In the genomic region with DNA sequence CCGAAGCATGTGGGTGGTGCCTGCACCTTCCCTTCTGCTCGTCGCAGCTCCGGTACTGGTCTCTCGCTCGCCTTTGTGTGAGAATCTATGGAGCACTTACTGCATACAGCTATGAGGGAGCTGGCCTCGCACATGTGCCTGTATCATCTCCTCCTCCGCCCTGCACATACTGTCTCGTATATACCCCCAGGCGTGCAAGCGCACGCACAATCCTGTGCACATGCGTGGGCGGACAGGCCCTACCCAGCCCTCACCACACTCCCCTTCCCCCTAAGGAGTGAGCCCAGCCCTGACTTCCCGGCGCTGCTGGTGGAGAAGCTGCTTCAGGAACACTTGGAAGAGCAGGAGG, we compare ENCODE assay signal across 9 cellular contexts. TPM values are rescaled to one million over a fixed set of nuclear protein-coding genes. Genes with fewer than 3 reads are reported as not detected.
A peak's percentile ranks its signal among the peaks of the same experiment; 100 is the strongest.
DNase-seq lines count a peak whose midpoint lies in the region; ATAC-seq, FAIRE-seq and TF ChIP-seq lines count a peak whose summit lies in the region.
"Had no signal": no experiment of that assay in that cellular context is flagged by ENCODE, and none has a peak within 500 bp of the region (broad histone marks: within the 10 kb centered on the region; RNA-seq: fewer than 3 reads in every experiment).

No MANE protein-coding gene starts in this region.

- dilution Hi-C loops in keratinocyte (cut with MboI; ENCODE audit: extremely low pct_ligation_motif_present, low sequenced_read_pairs) = no loop called here

- TF ChIP-seq CTCF in SK-N-SH (IDR thresholded peaks at IDR 0.05) (no peak), keratinocyte (optimal IDR thresholded peaks at IDR 0.05 in 1 of 3, IDR thresholded peaks at IDR 0.05 in 1 of 3, conservative IDR thresholded peaks at IDR 0.05 in 1 of 3; ENCODE audit: extremely low read depth in 1 of 3, insufficient read depth in 2 of 3, low read length in 3 of 3) (no peak)

- H3K9me1 ChIP-seq in keratinocyte (ENCODE audit: control insufficient read depth, extremely low read depth, insufficient read depth, low read length) = no peaks in the 10 kb centered on the region

- peak overlapping the region; percentile 5 for H3K4me3 Mint-ChIP-seq in activated T-helper 2 cell treated with anti-CD3 and anti-CD28 coated beads, Interferon-gamma antibody, Interleukin-2, Interleukin-4, amounts not matched to agents 10 μg/mL and 5 μg/mL and 100 μg/mL, durations not matched to agents 14 hours and 24 hours and 36 hours (ENCODE audit: low read depth)
- H3K4me3 Mint-ChIP-seq in activated naive CD4-positive, alpha-beta T cell treated with anti-CD3 and anti-CD28 coated beads, Interleukin-2, amount 10 ng/mL, durations not matched to agents 7 days and 5 days = no peak overlapping the region

- no peak for TF ChIP-seq EP300 in SK-N-SH (IDR thresholded peaks at IDR 0.05; ENCODE audit: borderline replicate concordance in 1 of 2, low read depth in 1 of 2, low read length in 1 of 2)

- intact Hi-C loops in activated T-helper 2 cell treated with anti-CD3 and anti-CD28 coated beads, Interferon-gamma antibody, Interleukin-2, Interleukin-4, amounts not matched to agents 10 μg/mL and 5 μg/mL and 100 μg/mL, durations not matched to agents 14 hours and 24 hours and 36 hours (cut with micrococcal nuclease) = loop anchor here (10.0 kb wide), 1 partner anchor 157 kb away; a partner anchor contains a TSS

- H3K27me3 Mint-ChIP-seq in activated T-helper 2 cell treated with anti-CD3 and anti-CD28 coated beads, Interferon-gamma antibody, Interleukin-2, Interleukin-4, amounts not matched to agents 10 μg/mL and 5 μg/mL and 100 μg/mL, durations not matched to agents 14 hours and 24 hours and 36 hours (ENCODE audit: low read depth) = no peaks in the 10 kb centered on the region
- H3K27me3 Mint-ChIP-seq in activated naive CD4-positive, alpha-beta T cell treated with anti-CD3 and anti-CD28 coated beads, Interleukin-2, amount 10 ng/mL, durations not matched to agents 7 days and 5 days = no peaks in the 10 kb centered on the region

- no peaks in the 10 kb centered on the region for H3K27me3 ChIP-seq in SK-N-SH (ENCODE audit: insufficient read depth)
- H3K27me3 ChIP-seq in keratinocyte (ENCODE audit: control insufficient read depth, extremely low read depth, insufficient read depth, low read length) = no peaks in the 10 kb centered on the region
- no peaks in the 10 kb centered on the region for H3K27me3 ChIP-seq in subcutaneous abdominal adipose tissue (ENCODE audit: control insufficient read depth in 5 of 5, insufficient read depth in 4 of 5, low read length in 5 of 5)
- H3K27me3 ChIP-seq: transverse colon had no signal

- peaks cover 23% of the 10 kb centered on the region for H3F3A ChIP-seq in SK-N-SH (replicated peaks; ENCODE audit: insufficient read depth)

- peaks cover 13% of the 10 kb centered on the region for H3K36me3 Mint-ChIP-seq in activated T-helper 2 cell treated with anti-CD3 and anti-CD28 coated beads, Interferon-gamma antibody, Interleukin-2, Interleukin-4, amounts not matched to agents 10 μg/mL and 5 μg/mL and 100 μg/mL, durations not matched to agents 14 hours and 24 hours and 36 hours (ENCODE audit: low read depth)
- H3K36me3 Mint-ChIP-seq in activated naive CD4-positive, alpha-beta T cell treated with anti-CD3 and anti-CD28 coated beads, Interleukin-2, amount 10 ng/mL, durations not matched to agents 7 days and 5 days = peaks cover 20% of the 10 kb centered on the region

- H3K9me2 ChIP-seq in SK-N-SH = no peaks in the 10 kb centered on the region

- CTCF ChIA-PET in SK-N-SH (lab: Yijun Ruan, JAX) = interaction anchor here (0.5 to 4.5 kb wide), 21 partner anchors 9 to 118 kb away, joined by 3 to 26 read pairs (median 6); a partner anchor contains a TSS
- CTCF ChIA-PET in activated naive CD4-positive, alpha-beta T cell treated with anti-CD3 and anti-CD28 coated beads, Interleukin-2, amount 10 ng/mL, durations not matched to agents 7 days and 5 days (lab: Charles Lee) = interaction anchor here (0.7 to 0.9 kb wide), 2 partner anchors 19 to 52 kb away, joined by 3 read pairs; no protein-coding TSS in a partner anchor

- no peak overlapping the region for H3K27ac Mint-ChIP-seq in activated T-helper 2 cell treated with anti-CD3 and anti-CD28 coated beads, Interferon-gamma antibody, Interleukin-2, Interleukin-4, amounts not matched to agents 10 μg/mL and 5 μg/mL and 100 μg/mL, durations not matched to agents 14 hours and 24 hours and 36 hours
- H3K27ac Mint-ChIP-seq in activated naive CD4-positive, alpha-beta T cell treated with anti-CD3 and anti-CD28 coated beads, Interleukin-2, amount 10 ng/mL, durations not matched to agents 7 days and 5 days = no peak overlapping the region

- TF ChIP-seq RAD21 in SK-N-SH (IDR thresholded peaks at IDR 0.05; ENCODE audit: low read length) = no peak

- H3K9me3 ChIP-seq in SK-N-SH = no peaks in the 10 kb centered on the region
- no peaks in the 10 kb centered on the region for H3K9me3 ChIP-seq in keratinocyte (ENCODE audit: control insufficient read depth, low read depth, low read length)
- H3K9me3 ChIP-seq in subcutaneous abdominal adipose tissue (ENCODE audit: control insufficient read depth in 5 of 5, low read length in 5 of 5) = no peaks in the 10 kb centered on the region
- H3K9me3 ChIP-seq: transverse colon had no signal

- H3K4me1 Mint-ChIP-seq in activated T-helper 2 cell treated with anti-CD3 and anti-CD28 coated beads, Interferon-gamma antibody, Interleukin-2, Interleukin-4, amounts not matched to agents 10 μg/mL and 5 μg/mL and 100 μg/mL, durations not matched to agents 14 hours and 24 hours and 36 hours (ENCODE audit: low read depth) = peaks cover 2% of the 10 kb centered on the region
- H3K4me1 Mint-ChIP-seq in activated naive CD4-positive, alpha-beta T cell treated with anti-CD3 and anti-CD28 coated beads, Interleukin-2, amount 10 ng/mL, durations not matched to agents 7 days and 5 days = peaks cover 9% of the 10 kb centered on the region

- H3K9ac ChIP-seq in SK-N-SH (no peak overlapping the region), keratinocyte (ENCODE audit: control insufficient read depth, extremely low read depth, insufficient read depth, low read length) (peak overlapping the region; percentile 60), subcutaneous abdominal adipose tissue (ENCODE audit: low read length in 5 of 5) (peak overlapping the region in 2 of 5 donors; percentile 26 to 62)

- H3K79me2 ChIP-seq in SK-N-SH (ENCODE audit: insufficient read depth) (peaks cover 9% of the 10 kb centered on the region; the same call in 1 of the 2 replicates), keratinocyte (ENCODE audit: control insufficient read depth, insufficient read depth, low read length) (no peaks in the 10 kb centered on the region)

- POLR2A ChIA-PET in SK-N-SH (lab: Yijun Ruan, JAX) = interaction anchor here (0.6 to 1.3 kb wide), 3 partner anchors 9 to 65 kb away, joined by 3 to 5 read pairs (median 3); no protein-coding TSS in a partner anchor

- H3K36me3 ChIP-seq in SK-N-SH (replicated peaks in 1 of 2; ENCODE audit: control insufficient read depth in 1 of 2, insufficient read depth in 2 of 2, low read length in 1 of 2) = peaks cover 29 to 39% of the 10 kb centered on the region in 2 experiments
- peaks cover 13 to 29% of the 10 kb centered on the region in 2 experiments for H3K36me3 ChIP-seq in keratinocyte (ENCODE audit: control insufficient read depth in 2 of 2, extremely low read depth in 1 of 2, insufficient read depth in 2 of 2, low read length in 2 of 2)
- H3K36me3 ChIP-seq in subcutaneous abdominal adipose tissue (ENCODE audit: control insufficient read depth in 5 of 5, insufficient read depth in 5 of 5, low read length in 5 of 5) = peaks cover 0 to 28% (median 23%) of the 10 kb centered on the region in 5 donors

- H3K9me3 Mint-ChIP-seq in activated T-helper 2 cell treated with anti-CD3 and anti-CD28 coated beads, Interferon-gamma antibody, Interleukin-2, Interleukin-4, amounts not matched to agents 10 μg/mL and 5 μg/mL and 100 μg/mL, durations not matched to agents 14 hours and 24 hours and 36 hours = no peaks in the 10 kb centered on the region
- H3K9me3 Mint-ChIP-seq in activated naive CD4-positive, alpha-beta T cell treated with anti-CD3 and anti-CD28 coated beads, Interleukin-2, amount 10 ng/mL, durations not matched to agents 7 days and 5 days = no peaks in the 10 kb centered on the region

- H3K4me2 ChIP-seq in SK-N-SH (0 out of 2 replicates have a peak overlapping the region, but pooled peaks have one; percentile 19), keratinocyte (ENCODE audit: control insufficient read depth, extremely low read depth, insufficient read depth, low read depth, low read length) (peak overlapping the region; percentile 84)

- H2AFZ ChIP-seq in SK-N-SH (ENCODE audit: low read depth) = no peak overlapping the region
- H2AFZ ChIP-seq in keratinocyte (ENCODE audit: control insufficient read depth, low read length) = peak overlapping the region; percentile 51

- FAIRE-seq in keratinocyte (lab: Jason Lieb, UNC) = no peak

- H4K20me1 ChIP-seq in SK-N-SH (ENCODE audit: insufficient read depth) (no peaks in the 10 kb centered on the region), keratinocyte (ENCODE audit: control insufficient read depth, extremely low read depth, insufficient read depth, low read length) (no peaks in the 10 kb centered on the region)

- 82% methylated on average over 15 of the region's 16 CpGs for WGBS in SK-N-SH (ENCODE audit: low lambda C conversion rate)

- ATAC-seq in SK-N-SH treated with all-trans-retinoic acid at 6 μM for 48 hours (no peak; the same call in 2 of the 3 replicates), HG03571 (IDR thresholded peaks at IDR 0.05; ENCODE audit: unreplicated experiment) (no peak)

- H3K4me1 ChIP-seq in SK-N-SH (ENCODE audit: control insufficient read depth in 1 of 2, insufficient read depth in 2 of 2, low read depth in 1 of 2, low read length in 1 of 2) (peaks cover 12 to 32% of the 10 kb centered on the region in 2 experiments; a peak in 2 of 4 replicates), keratinocyte (ENCODE audit: control insufficient read depth, extremely low read depth, insufficient read depth, low read length) (peaks cover 24% of the 10 kb centered on the region), subcutaneous abdominal adipose tissue (ENCODE audit: control insufficient read depth in 5 of 5, insufficient read depth in 5 of 5, low read length in 5 of 5) (peaks cover 6 to 25% (median 23%) of the 10 kb centered on the region in 5 donors)

- no peak overlapping the region for H3K4me3 ChIP-seq in SK-N-SH (ENCODE audit: low read depth in 2 of 2, low read length in 1 of 2)
- peak overlapping the region; percentile 20 to 59 (median 46) for H3K4me3 ChIP-seq in keratinocyte (ENCODE audit: control insufficient read depth in 2 of 3, extremely low read depth in 1 of 3, insufficient read depth in 2 of 3, low read depth in 1 of 3, low read length in 3 of 3)
- peak overlapping the region; percentile 45 to 81 (median 69) for H3K4me3 ChIP-seq in subcutaneous abdominal adipose tissue (ENCODE audit: low read depth in 1 of 5, low read length in 5 of 5)

- H3K27ac ChIP-seq in SK-N-SH (ENCODE audit: low read depth in 2 of 2, low read length in 1 of 2) = peak overlapping the region in 1 of 2 experiments; percentile 31; a peak in 1 of 4 replicates
- H3K27ac ChIP-seq in keratinocyte (ENCODE audit: control insufficient read depth, insufficient read depth, low read length) = peak overlapping the region; percentile 53
- H3K27ac ChIP-seq in subcutaneous abdominal adipose tissue (ENCODE audit: low read depth, low read length) = no peak overlapping the region

- DNase-seq in SK-N-SH = no peak
- DNase-seq in activated T-helper 2 cell treated with anti-CD3 and anti-CD28 coated beads, Interferon-gamma antibody, Interleukin-2, Interleukin-4, amounts not matched to agents 10 μg/mL and 5 μg/mL and 100 μg/mL, durations not matched to agents 14 hours and 24 hours and 36 hours (ENCODE audit: low spot score) = no peak
- no peak for DNase-seq in keratinocyte (ENCODE audit: low read depth, low spot score)
- no peak for DNase-seq in NCI-H1930 (lab: John Stamatoyannopoulos, UW)
- no peak for DNase-seq in activated naive CD4-positive, alpha-beta T cell treated with anti-CD3 and anti-CD28 coated beads, Interleukin-2, amount 10 ng/mL, durations not matched to agents 7 days and 5 days

RNA-seq across cellular contexts. Expression of a gene that starts 8.7 kb away (rescaled TPM):
- 27.5 and 36.6 TPM in 2 replicates for polyA plus RNA-seq in SK-N-SH (2012; rRNA removed)
- polyA plus RNA-seq in SK-N-SH (2012; cell fraction: cytosol; rRNA removed) = 17.4 and 30.3 TPM in 2 replicates
- polyA plus RNA-seq in SK-N-SH (2012; cell fraction: nucleus; rRNA removed) = 52.1 and 53.0 TPM in 2 replicates
- total RNA-seq in activated T-helper 2 cell treated with anti-CD3 and anti-CD28 coated beads, Interferon-gamma antibody, Interleukin-2, Interleukin-4, amounts not matched to agents 10 μg/mL and 5 μg/mL and 100 μg/mL, durations not matched to agents 14 hours and 24 hours and 36 hours = 19.4 and 21.4 TPM in 2 replicates
- polyA plus RNA-seq in keratinocyte = 12.4 to 19.6 TPM (median 13.9 TPM) in 3 replicates
- 17.3 TPM for polyA plus RNA-seq in keratinocyte (2011; ENCODE audit: low read depth)
- polyA plus RNA-seq in keratinocyte (2011; cell fraction: cytosol; rRNA removed) = 14.3 and 24.9 TPM in 2 replicates
- polyA plus RNA-seq in keratinocyte (2011; cell fraction: nucleus; rRNA removed) = 20.3 and 26.5 TPM in 2 replicates
- polyA plus RNA-seq in keratinocyte (2012; ENCODE audit: low replicate concordance) = 10.5 and 37.4 TPM in 2 replicates
- polyA minus RNA-seq in keratinocyte = 16.5 to 28.9 TPM (median 25.3 TPM) in 3 replicates
- 30.9 TPM for polyA minus RNA-seq in keratinocyte (2011; cell fraction: cytosol; rRNA and poly(A)+ RNA removed)
- 17.0 and 22.8 TPM in 2 replicates for polyA minus RNA-seq in keratinocyte (2011; cell fraction: nucleus; rRNA and poly(A)+ RNA removed)

RNA-seq across cellular contexts. Expression of a gene that starts 11.9 kb away (rescaled TPM):
- polyA plus RNA-seq in SK-N-SH (2012; rRNA removed) (10.7 and 11.6 TPM in 2 replicates), keratinocyte (28.1 to 72.7 TPM (median 31.3 TPM) in 3 replicates)
- polyA plus RNA-seq in SK-N-SH (2012; cell fraction: cytosol; rRNA removed) = 4.4 and 6.7 TPM in 2 replicates
- 4.5 and 5.5 TPM in 2 replicates for polyA plus RNA-seq in SK-N-SH (2012; cell fraction: nucleus; rRNA removed)
- total RNA-seq in activated T-helper 2 cell treated with anti-CD3 and anti-CD28 coated beads, Interferon-gamma antibody, Interleukin-2, Interleukin-4, amounts not matched to agents 10 μg/mL and 5 μg/mL and 100 μg/mL, durations not matched to agents 14 hours and 24 hours and 36 hours = 37.0 and 41.2 TPM in 2 replicates
- polyA plus RNA-seq in keratinocyte (2011; ENCODE audit: low read depth) = 1.4 TPM
- 35.2 and 51.3 TPM in 2 replicates for polyA plus RNA-seq in keratinocyte (2011; cell fraction: cytosol; rRNA removed)
- polyA plus RNA-seq in keratinocyte (2011; cell fraction: nucleus; rRNA removed) = 40.5 and 44.3 TPM in 2 replicates
- 24.7 and 25.7 TPM in 2 replicates for polyA plus RNA-seq in keratinocyte (2012; ENCODE audit: low replicate concordance)
- 17.7 to 74.4 TPM (median 35.2 TPM) in 3 replicates for polyA minus RNA-seq in keratinocyte
- 50.3 TPM for polyA minus RNA-seq in keratinocyte (2011; cell fraction: cytosol; rRNA and poly(A)+ RNA removed)
- 16.6 and 30.2 TPM in 2 replicates for polyA minus RNA-seq in keratinocyte (2011; cell fraction: nucleus; rRNA and poly(A)+ RNA removed)

RNA-seq across cellular contexts. Expression of a gene that starts 31.4 kb away (rescaled TPM):
- polyA plus RNA-seq in SK-N-SH (2012; rRNA removed) (17.5 and 20.6 TPM in 2 replicates), keratinocyte (26.3 to 39.8 TPM (median 26.8 TPM) in 3 replicates)
- 9.7 and 13.5 TPM in 2 replicates for polyA plus RNA-seq in SK-N-SH (2012; cell fraction: cytosol; rRNA removed)
- polyA plus RNA-seq in SK-N-SH (2012; cell fraction: nucleus; rRNA removed) = 8.2 and 8.6 TPM in 2 replicates
- total RNA-seq in activated T-helper 2 cell treated with anti-CD3 and anti-CD28 coated beads, Interferon-gamma antibody, Interleukin-2, Interleukin-4, amounts not matched to agents 10 μg/mL and 5 μg/mL and 100 μg/mL, durations not matched to agents 14 hours and 24 hours and 36 hours = 14.5 and 14.8 TPM in 2 replicates
- 1.7 TPM for polyA plus RNA-seq in keratinocyte (2011; ENCODE audit: low read depth)
- polyA plus RNA-seq in keratinocyte (2011; cell fraction: cytosol; rRNA removed) = 32.5 and 45.0 TPM in 2 replicates
- polyA plus RNA-seq in keratinocyte (2011; cell fraction: nucleus; rRNA removed) = 19.1 and 29.2 TPM in 2 replicates
- polyA plus RNA-seq in keratinocyte (2012; ENCODE audit: low replicate concordance) = 15.8 and 27.7 TPM in 2 replicates
- polyA minus RNA-seq in keratinocyte = 22.0 to 49.3 TPM (median 47.2 TPM) in 3 replicates
- polyA minus RNA-seq in keratinocyte (2011; cell fraction: cytosol; rRNA and poly(A)+ RNA removed) = 34.1 TPM
- 10.8 and 12.0 TPM in 2 replicates for polyA minus RNA-seq in keratinocyte (2011; cell fraction: nucleus; rRNA and poly(A)+ RNA removed)

RNA-seq across cellular contexts. Expression of a gene that starts 42.2 kb away (rescaled TPM):
- polyA plus RNA-seq in SK-N-SH (2012; rRNA removed) (9.1 and 9.7 TPM in 2 replicates), keratinocyte (0.30 to 0.92 TPM (median 0.56 TPM) in 3 replicates)
- 7.7 and 10.0 TPM in 2 replicates for polyA plus RNA-seq in SK-N-SH (2012; cell fraction: cytosol; rRNA removed)
- 13.1 and 19.6 TPM in 2 replicates for polyA plus RNA-seq in SK-N-SH (2012; cell fraction: nucleus; rRNA removed)
- 6.3 and 7.4 TPM in 2 replicates for total RNA-seq in activated T-helper 2 cell treated with anti-CD3 and anti-CD28 coated beads, Interferon-gamma antibody, Interleukin-2, Interleukin-4, amounts not matched to agents 10 μg/mL and 5 μg/mL and 100 μg/mL, durations not matched to agents 14 hours and 24 hours and 36 hours
- polyA plus RNA-seq in keratinocyte (2011; ENCODE audit: low read depth) = 0.46 TPM
- 0.46 and 0.86 TPM in 2 replicates for polyA plus RNA-seq in keratinocyte (2011; cell fraction: cytosol; rRNA removed)
- 0.55 and 0.56 TPM in 2 replicates for polyA plus RNA-seq in keratinocyte (2011; cell fraction: nucleus; rRNA removed)
- 0.62 and 1.0 TPM in 2 replicates for polyA plus RNA-seq in keratinocyte (2012; ENCODE audit: low replicate concordance)
- 0.48 to 6.9 TPM (median 4.0 TPM) in 3 replicates for polyA minus RNA-seq in keratinocyte
- 2.1 TPM for polyA minus RNA-seq in keratinocyte (2011; cell fraction: cytosol; rRNA and poly(A)+ RNA removed)
- polyA minus RNA-seq in keratinocyte (2011; cell fraction: nucleus; rRNA and poly(A)+ RNA removed) = 0.39 and 0.42 TPM in 2 replicates

Comparison
In these comparisons a context has a peak if more than half of its experiments do, and no peak if none do; other contexts are left out.
1. H3K4me3 ChIP-seq: peak in keratinocyte (3 of 3) and subcutaneous abdominal adipose tissue (5 of 5); none in SK-N-SH (0 of 2).